ENCODE assay signal across 15 cellular contexts in genomic region chr2:43943809-43944452, GRCh38. TPM values are rescaled to one million over a fixed set of nuclear protein-coding genes. Genes with fewer than 3 reads are reported as not detected.
DNase-seq lines count a peak whose midpoint lies in the region; ATAC-seq and TF ChIP-seq lines count a peak whose summit lies in the region.
"Had no signal": no experiment of that assay in that cellular context is flagged by ENCODE, and none has a peak within 500 bp of the region (broad histone marks: within the 10 kb centered on the region; RNA-seq: fewer than 3 reads in every experiment).

No MANE protein-coding gene starts in this region.

- no peak overlapping the region for H3K27ac ChIP-seq in PC-3 (ENCODE audit: low read length)
- H3K27ac ChIP-seq: parathyroid adenoma, SJCRH30 had no signal

- H3K9me2 ChIP-seq in PC-3 (replicated peaks; ENCODE audit: low read length): no peaks in the 10 kb centered on the region

- peaks cover 79% of the 10 kb centered on the region for H3K36me3 ChIP-seq in PC-3 (ENCODE audit: low read depth, low read length)

- no peak overlapping the region for H3K27ac Mint-ChIP-seq in activated T-cell treated with anti-CD3 and anti-CD28 coated beads, Interleukin-2, amount 50 U/mL, for 72 hours
- H3K27ac Mint-ChIP-seq: activated naive CD4-positive, alpha-beta T cell treated with anti-CD3 and anti-CD28 coated beads, Interleukin-2, amount 10 ng/mL, durations not matched to agents 7 days and 5 days had no signal

- intact Hi-C loops in left colon (cut with DNase I, micrococcal nuclease) (no loop called here), PC-3 (cut with micrococcal nuclease) (no loop called here)

- H4K20me1 ChIP-seq in PC-3 (ENCODE audit: low read length): 0 out of 2 replicates have a peak, but pooled peaks cover 4% of the 10 kb centered on the region

- no peaks in the 10 kb centered on the region for H3K27me3 ChIP-seq in PC-3 (ENCODE audit: low read length)
- H3K27me3 ChIP-seq: SJCRH30 had no signal

- ATAC-seq in left colon: peak; percentile 67
- no peak for ATAC-seq in PC-3
- ATAC-seq in activated T-cell treated with anti-CD3 and anti-CD28 coated beads, Interleukin-2, amount 50 U/mL, for 72 hours (replicated peaks in 1 of 2): no peak
- ATAC-seq: GM12878 had no signal

- no peaks in the 10 kb centered on the region for H3K4me1 ChIP-seq in PC-3 (ENCODE audit: insufficient read depth, low read length)

- TF ChIP-seq CTCF in PC-3 (conservative IDR thresholded peaks at IDR 0.05; ENCODE audit: low read depth, low read length): no peak

- no peak overlapping the region for H3K4me3 Mint-ChIP-seq in activated T-cell treated with anti-CD3 and anti-CD28 coated beads, Interleukin-2, amount 50 U/mL, for 72 hours
- H3K4me3 Mint-ChIP-seq: activated naive CD4-positive, alpha-beta T cell treated with anti-CD3 and anti-CD28 coated beads, Interleukin-2, amount 10 ng/mL, durations not matched to agents 7 days and 5 days had no signal

- peaks cover 0 to 23% of the 10 kb centered on the region in 2 donors for H3K36me3 Mint-ChIP-seq in activated T-cell treated with anti-CD3 and anti-CD28 coated beads, Interleukin-2, amount 50 U/mL, for 72 hours (ENCODE audit: insufficient read depth in 2 of 2)

- no peaks in the 10 kb centered on the region for H3K4me1 Mint-ChIP-seq in activated T-cell treated with anti-CD3 and anti-CD28 coated beads, Interleukin-2, amount 50 U/mL, for 72 hours (ENCODE audit: low read depth)
- H3K4me1 Mint-ChIP-seq: activated naive CD4-positive, alpha-beta T cell treated with anti-CD3 and anti-CD28 coated beads, Interleukin-2, amount 10 ng/mL, durations not matched to agents 7 days and 5 days had no signal

- H3K4me2 ChIP-seq in PC-3 (ENCODE audit: low read length): no peak overlapping the region

- no peaks in the 10 kb centered on the region for H3K27me3 Mint-ChIP-seq in activated T-cell treated with anti-CD3 and anti-CD28 coated beads, Interleukin-2, amount 50 U/mL, for 72 hours (ENCODE audit: low read depth)
- H3K27me3 Mint-ChIP-seq: activated naive CD4-positive, alpha-beta T cell treated with anti-CD3 and anti-CD28 coated beads, Interleukin-2, amount 10 ng/mL, durations not matched to agents 7 days and 5 days had no signal

- H3K9me3 ChIP-seq in PC-3 (ENCODE audit: low read length): no peaks in the 10 kb centered on the region
- H3K9me3 ChIP-seq: SJCRH30 had no signal

- POLR2A ChIA-PET in PC-3 (lab: Charles Lee; ENCODE audit: unreplicated experiment): no interaction called here

- peak; percentile 32 for DNase-seq in DMS114 treated with DMSO at 0.1 percent for 48 hours (lab: John Stamatoyannopoulos, UW; ENCODE audit: unreplicated experiment)
- DNase-seq in NCI-H1417 (lab: John Stamatoyannopoulos, UW): peak in 2 of 3 experiments; percentile 75 to 96
- DNase-seq in NCI-H82 (lab: John Stamatoyannopoulos, UW): peak; percentile 95
- DNase-seq in left colon: no peak
- no peak for DNase-seq in PC-3
- no peak for DNase-seq in activated T-cell treated with anti-CD3 and anti-CD28 coated beads, Interleukin-2, amount 50 U/mL, for 72 hours
- DNase-seq in NAMALWA (ENCODE audit: low spot score): no peak
- DNase-seq in Kasumi-1 (lab: John Stamatoyannopoulos, UW): no peak
- DNase-seq: activated CD8-positive, alpha-beta memory T cell treated with anti-CD3 and anti-CD28 coated beads for 24 hours; activated naive CD4-positive, alpha-beta T cell treated with anti-CD3 and anti-CD28 coated beads, Interleukin-2, amount 10 ng/mL, durations not matched to agents 7 days and 5 days; kidney; SJCRH30; stimulated activated CD8-positive, alpha-beta memory T cell treated with anti-CD3 and anti-CD28 coated beads, Interleukin-4, amount 100 ng/mL, for 48 hours had no signal

- no peaks in the 10 kb centered on the region for H3F3A ChIP-seq in PC-3 (ENCODE audit: low read length, unreplicated experiment)

- no peaks in the 10 kb centered on the region for H3K9me3 Mint-ChIP-seq in activated T-cell treated with anti-CD3 and anti-CD28 coated beads, Interleukin-2, amount 50 U/mL, for 72 hours
- H3K9me3 Mint-ChIP-seq: activated naive CD4-positive, alpha-beta T cell treated with anti-CD3 and anti-CD28 coated beads, Interleukin-2, amount 10 ng/mL, durations not matched to agents 7 days and 5 days had no signal

- CTCF ChIA-PET in PC-3 (lab: Charles Lee): no interaction called here

- BruUV-seq in PC-3 (replicated peaks; lab: Mats Ljungman, UMichigan): no TSS peak

- H2AFZ ChIP-seq in PC-3 (ENCODE audit: low read length): no peak overlapping the region
- H2AFZ ChIP-seq: parathyroid adenoma had no signal

- H3K9ac ChIP-seq in PC-3 (ENCODE audit: low read length): no peak overlapping the region
- H3K9ac ChIP-seq: parathyroid adenoma had no signal

- no peak overlapping the region for H3K4me3 ChIP-seq in PC-3 (ENCODE audit: low read length)
- H3K4me3 ChIP-seq: GM12878, SJCRH30 had no signal

- no peaks in the 10 kb centered on the region for H3K79me2 ChIP-seq in PC-3 (ENCODE audit: low read length)
- H3K79me2 ChIP-seq: parathyroid adenoma had no signal

RNA-seq across cellular contexts. Expression of gene LRPPRC, which starts 51.9 kb away (rescaled TPM):
- total RNA-seq in left colon (100 to 1,000 TPM in 1 of 2 donors, 10 to 100 TPM in 1; 98.8 to 110 TPM), PC-3 (2014; rRNA removed) (94.8 and 113 TPM in 2 replicates)
- total RNA-seq in activated T-cell treated with anti-CD3 and anti-CD28 coated beads, Interleukin-2, amount 50 U/mL, for 72 hours: 100 to 1,000 TPM; 121 to 149 TPM

Comparison
In these comparisons a context has a peak if more than half of its experiments do, and no peak if none do; other contexts are left out.
1. DNase-seq: peak in DMS114 treated with DMSO at 0.1 percent for 48 hours (single experiment), NCI-H1417 (2 of 3) and NCI-H82 (single experiment); none in left colon (0 of 2), PC-3 (single experiment), activated T-cell treated with anti-CD3 and anti-CD28 coated beads, Interleukin-2, amount 50 U/mL, for 72 hours (0 of 2), NAMALWA (single experiment) and Kasumi-1 (0 of 2).